Comparison of ENCODE assay signal across 9 cellular contexts in the genomic region with DNA sequence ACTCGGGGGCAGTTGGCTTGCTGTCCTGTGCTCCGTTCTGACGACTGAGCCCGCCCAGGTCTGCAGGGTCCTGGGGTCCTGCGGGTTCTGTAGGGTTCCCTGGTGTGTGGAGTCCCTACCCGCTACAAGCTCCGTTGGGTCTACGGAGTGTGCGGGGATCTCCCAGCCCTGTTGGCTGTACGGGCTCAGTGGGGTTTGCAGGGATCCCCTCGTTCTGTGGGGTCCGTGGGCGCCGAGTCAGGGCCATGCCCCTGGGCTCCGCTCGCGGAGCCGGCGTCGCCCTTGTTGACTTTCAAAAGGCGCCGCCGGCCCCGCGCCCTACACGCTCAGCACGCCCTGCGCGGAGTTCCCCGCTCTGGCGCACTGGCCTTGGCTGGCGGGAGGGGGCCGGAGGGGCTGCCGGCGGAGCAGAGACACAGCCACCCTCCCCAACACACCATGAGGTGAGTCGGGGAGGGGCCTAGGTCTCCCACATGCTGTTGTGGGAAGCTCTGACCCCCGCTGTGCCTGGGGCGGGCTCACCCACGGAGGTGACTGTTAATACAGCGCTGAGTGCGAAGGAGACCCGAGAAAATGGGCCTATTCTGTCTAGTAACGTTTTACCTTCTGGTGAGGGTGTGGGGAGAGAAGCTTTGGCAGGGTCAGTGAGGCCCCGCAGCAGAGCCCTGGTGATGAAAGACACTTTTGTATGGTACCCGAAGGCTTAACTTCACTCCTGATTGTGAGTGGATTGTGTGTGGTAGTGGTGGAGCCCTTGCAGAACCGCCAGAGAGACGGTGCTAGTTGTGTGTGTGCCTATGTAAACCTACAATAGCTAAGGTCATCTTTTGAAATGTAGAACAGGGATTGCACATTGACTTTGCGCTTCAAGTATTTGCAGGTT. TPM values are rescaled to one million over a fixed set of nuclear protein-coding genes. Genes with fewer than 3 reads are reported as not detected.
DNase-seq lines count a peak whose midpoint lies in the region; ATAC-seq and TF ChIP-seq lines count a peak whose summit lies in the region.
"Had no signal": no experiment of that assay in that cellular context is flagged by ENCODE, and none has a peak within 500 bp of the region (broad histone marks: within the 10 kb centered on the region; RNA-seq: fewer than 3 reads in every experiment).

No MANE protein-coding gene starts in this region.

- H4K91ac ChIP-seq in trophoblast cell (ENCODE audit: low read depth, low read length) = peak overlapping the region; percentile 79

- H3K4me1 Mint-ChIP-seq in activated naive CD4-positive, alpha-beta T cell treated with anti-CD3 and anti-CD28 coated beads for 36 hours (ENCODE audit: low read depth) = peaks cover 74% of the 10 kb centered on the region

- peak; percentile 87 for DNase-seq in GM06990 (ENCODE audit: extremely low read depth, insufficient read length)
- DNase-seq in HAP-1 (ENCODE audit: low spot score in 2 of 2) = peak; percentile 58 to 59
- no peak for DNase-seq in NT2/D1 (ENCODE audit: low read depth, low spot score)
- peak; percentile 77 for DNase-seq in activated naive CD4-positive, alpha-beta T cell treated with anti-CD3 and anti-CD28 coated beads for 36 hours
- DNase-seq in Right ventricle myocardium superior = peak; percentile 67
- DNase-seq in trophoblast cell = peak in 1 of 2 donors; percentile 47
- DNase-seq in tibial nerve (ENCODE audit: low spot score in 2 of 2) = no peak
- DNase-seq in SKM-1 (lab: John Stamatoyannopoulos, UW; ENCODE audit: unreplicated experiment) = no peak

- H3K4me2 ChIP-seq in trophoblast cell (ENCODE audit: low read length) = peak overlapping the region; percentile 73

- H2BK5ac ChIP-seq in trophoblast cell (ENCODE audit: low read depth, low read length, poor library complexity) = peak overlapping the region; percentile 6

- H3K4me1 ChIP-seq in HAP-1 = peaks cover 13% of the 10 kb centered on the region
- no peaks in the 10 kb centered on the region for H3K4me1 ChIP-seq in NT2/D1 (ENCODE audit: insufficient read depth, insufficient read length)
- peaks cover 4 to 8% of the 10 kb centered on the region in 2 experiments for H3K4me1 ChIP-seq in trophoblast cell (ENCODE audit: control insufficient read depth in 1 of 2, insufficient read depth in 2 of 2, low read length in 2 of 2)
- peaks cover 0 to 56% (median 12%) of the 10 kb centered on the region in 4 donors for H3K4me1 ChIP-seq in tibial nerve

- H3K23ac ChIP-seq in trophoblast cell (ENCODE audit: low read length) = no peak overlapping the region

- H2BK120ac ChIP-seq in trophoblast cell (ENCODE audit: insufficient read depth, low read length, poor library complexity) = peak overlapping the region; percentile 20

- H3K14ac ChIP-seq in trophoblast cell (ENCODE audit: low read length) = peak overlapping the region; percentile 56

- H2AK5ac ChIP-seq in trophoblast cell (ENCODE audit: low read length) = no peak overlapping the region

- H3K27me3 ChIP-seq in GM06990 (replicated peaks; ENCODE audit: control insufficient read depth, insufficient read depth, low read length) (no peaks in the 10 kb centered on the region), HAP-1 (ENCODE audit: low read depth) (no peaks in the 10 kb centered on the region), NT2/D1 (ENCODE audit: insufficient read depth, insufficient read length) (no peaks in the 10 kb centered on the region), trophoblast cell (ENCODE audit: insufficient read depth, low read length) (no peaks in the 10 kb centered on the region), tibial nerve (no peaks in the 10 kb centered on the region)

- H3K27ac ChIP-seq in trophoblast cell (ENCODE audit: low read depth, low read length) (peak overlapping the region; percentile 11), tibial nerve (peak overlapping the region in 3 of 4 donors; percentile 28 to 63 (median 34))

- H3K79me1 ChIP-seq in trophoblast cell (ENCODE audit: low read length) = peaks cover 8% of the 10 kb centered on the region

- intact Hi-C loops in activated naive CD4-positive, alpha-beta T cell treated with anti-CD3 and anti-CD28 coated beads for 36 hours (cut with micrococcal nuclease) = loop anchor here (1.0 to 2.0 kb wide), 3 partner anchors 7 to 120 kb away; a partner anchor contains a TSS
- intact Hi-C loops in Right ventricle myocardium superior (cut with DNase I) = no loop called here

- in situ Hi-C loops in HAP-1 (cut with MboI; ENCODE audit: low sequenced_read_pairs) = no loop called here

- H4K8ac ChIP-seq in trophoblast cell (ENCODE audit: low read depth, low read length) = peak overlapping the region; percentile 34

- TF ChIP-seq POLR2A in tibial nerve (IDR thresholded peaks at IDR 0.05) = no peak

- CTCF ChIA-PET in activated naive CD4-positive, alpha-beta T cell treated with anti-CD3 and anti-CD28 coated beads for 36 hours (lab: Charles Lee) = interaction anchor here (0.5 to 0.7 kb wide), 2 partner anchors 62 to 69 kb away, joined by 3 read pairs; no protein-coding TSS in a partner anchor

- H3K9me3 ChIP-seq in HAP-1 (no peaks in the 10 kb centered on the region), NT2/D1 (ENCODE audit: insufficient read depth, low read length) (no peaks in the 10 kb centered on the region; the same call in 1 of the 2 replicates), trophoblast cell (ENCODE audit: insufficient read depth, low read depth, low read length) (no peaks in the 10 kb centered on the region), tibial nerve (no peaks in the 10 kb centered on the region)

- TF ChIP-seq CTCF in GM06990 (IDR thresholded peaks at IDR 0.05; ENCODE audit: insufficient read depth, low read length, poor library complexity, severe bottlenecking) (no peak), tibial nerve (IDR thresholded peaks at IDR 0.05) (no peak)

- H3K4me3 ChIP-seq in GM06990 (replicated peaks; ENCODE audit: low read depth, low read length) = peak overlapping the region; percentile 58
- H3K4me3 ChIP-seq in HAP-1 = no peak overlapping the region
- H3K4me3 ChIP-seq in NT2/D1 (ENCODE audit: insufficient read length, low read depth) = peak overlapping the region; percentile 50
- H3K4me3 ChIP-seq in trophoblast cell (ENCODE audit: low read depth, low read length) = peak overlapping the region; percentile 66
- H3K4me3 ChIP-seq in tibial nerve = peak overlapping the region; percentile 17 to 58 (median 53)

- peak overlapping the region; percentile 76 for H3K27ac Mint-ChIP-seq in activated naive CD4-positive, alpha-beta T cell treated with anti-CD3 and anti-CD28 coated beads for 36 hours

- H3K9me3 Mint-ChIP-seq in activated naive CD4-positive, alpha-beta T cell treated with anti-CD3 and anti-CD28 coated beads for 36 hours = no peaks in the 10 kb centered on the region

- TF ChIP-seq EP300 in tibial nerve (IDR thresholded peaks at IDR 0.05) = no peak

- peak overlapping the region; percentile 94 for H3K4ac ChIP-seq in trophoblast cell (ENCODE audit: low read depth, low read length)

- no CpG with 5 or more reads among the region's 48 CpGs for WGBS in trophoblast cell (ENCODE audit: extremely low coverage, insufficient coverage, insufficient read length)
- 12 to 23% methylated on average over 26 to 47 of the region's 48 CpGs for WGBS in tibial nerve, 2 donors

- H2AFZ ChIP-seq in trophoblast cell (ENCODE audit: insufficient read depth, low read length, poor library complexity) = peak overlapping the region; percentile 82

- H3K4me3 Mint-ChIP-seq in activated naive CD4-positive, alpha-beta T cell treated with anti-CD3 and anti-CD28 coated beads for 36 hours = peak overlapping the region; percentile 68

- H2BK12ac ChIP-seq in trophoblast cell (ENCODE audit: low read length) = peak overlapping the region; percentile 32

- H3K18ac ChIP-seq in trophoblast cell (ENCODE audit: low read length) = peak overlapping the region; percentile 48

- H3K9ac ChIP-seq in NT2/D1 (ENCODE audit: insufficient read length, low read depth) = peak overlapping the region; percentile 76
- H3K9ac ChIP-seq in trophoblast cell (ENCODE audit: low read length) = peak overlapping the region; percentile 49

- H3K36me3 ChIP-seq in GM06990 (ENCODE audit: control insufficient read depth, insufficient read depth, low read length) = no peaks in the 10 kb centered on the region; the same call in 1 of the 2 replicates
- H3K36me3 ChIP-seq in HAP-1 (replicated peaks) = no peaks in the 10 kb centered on the region; the same call in 1 of the 2 replicates
- H3K36me3 ChIP-seq in NT2/D1 (ENCODE audit: insufficient read depth, insufficient read length, low read length) = peaks cover 5% of the 10 kb centered on the region
- no peaks in the 10 kb centered on the region for H3K36me3 ChIP-seq in trophoblast cell (ENCODE audit: control insufficient read depth in 1 of 2, insufficient read depth in 2 of 2, low read length in 2 of 2)
- H3K36me3 ChIP-seq in tibial nerve = no peaks in the 10 kb centered on the region

- ATAC-seq in Right ventricle myocardium superior (ENCODE audit: poor library complexity) = peak; percentile 91
- ATAC-seq: Panc1 had no signal

- H4K12ac ChIP-seq in trophoblast cell (ENCODE audit: low read depth, low read length) = peak overlapping the region; percentile 65

- no peaks in the 10 kb centered on the region for H3K27me3 Mint-ChIP-seq in activated naive CD4-positive, alpha-beta T cell treated with anti-CD3 and anti-CD28 coated beads for 36 hours (ENCODE audit: low read depth)

- H3K36me3 Mint-ChIP-seq in activated naive CD4-positive, alpha-beta T cell treated with anti-CD3 and anti-CD28 coated beads for 36 hours (ENCODE audit: low read depth) = peaks cover 6% of the 10 kb centered on the region

- H3K79me2 ChIP-seq in trophoblast cell (ENCODE audit: control insufficient read depth, insufficient read depth, low read length, poor library complexity) = peaks cover 14% of the 10 kb centered on the region

RNA-seq across cellular contexts. Expression of a gene that starts 8.1 kb away (rescaled TPM):
- 10 to 100 TPM; 36.4 to 37.7 TPM for total RNA-seq in activated naive CD4-positive, alpha-beta T cell treated with anti-CD3 and anti-CD28 coated beads for 36 hours
- total RNA-seq in Right ventricle myocardium superior (35.8 TPM), tibial nerve (10 to 100 TPM; 67.3 to 83.7 (median 79.6) TPM)
- 28.3 and 29.3 TPM in 2 replicates for polyA plus RNA-seq in trophoblast cell (2013)

RNA-seq across cellular contexts. Expression of a gene that starts 26.3 kb away (rescaled TPM):
- 1 to 10 TPM; 7.0 to 7.2 TPM for total RNA-seq in activated naive CD4-positive, alpha-beta T cell treated with anti-CD3 and anti-CD28 coated beads for 36 hours
- 15.2 TPM for total RNA-seq in Right ventricle myocardium superior
- polyA plus RNA-seq in trophoblast cell (2013) = 3.3 and 3.7 TPM in 2 replicates
- 10 to 100 TPM; 18.3 to 39.2 (median 32.3) TPM for total RNA-seq in tibial nerve

Comparison
In these comparisons a context has a peak if more than half of its experiments do, and no peak if none do; other contexts are left out.
1. DNase-seq: peak in GM06990 (single experiment), HAP-1 (2 of 2), activated naive CD4-positive, alpha-beta T cell treated with anti-CD3 and anti-CD28 coated beads for 36 hours (single experiment) and Right ventricle myocardium superior (single experiment); none in NT2/D1 (single experiment), tibial nerve (0 of 2) and SKM-1 (single experiment).